In the genomic region with DNA sequence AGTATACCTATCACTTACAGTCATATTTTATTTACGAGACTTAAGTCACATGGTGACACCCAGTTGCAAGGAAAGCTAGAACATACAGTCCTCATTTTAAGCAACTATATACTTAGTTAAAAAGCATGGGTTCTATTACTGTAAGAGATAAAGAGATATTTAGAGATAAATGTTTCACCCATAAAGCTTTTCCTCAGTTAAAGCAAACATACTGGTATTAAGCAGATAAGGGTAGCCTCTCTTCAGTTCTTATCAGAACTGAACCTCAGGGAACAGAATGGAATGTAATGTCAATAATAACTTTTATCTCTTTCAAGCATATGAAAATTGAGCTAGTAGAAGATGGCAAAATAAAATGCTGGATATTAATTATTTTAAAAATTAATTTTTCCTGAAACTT, we compare ENCODE assay signal across 17 cellular contexts. TPM values are rescaled to one million over a fixed set of nuclear protein-coding genes. Genes with fewer than 3 reads are reported as not detected.
DNase-seq lines count a peak whose midpoint lies in the region; ATAC-seq and TF ChIP-seq lines count a peak whose summit lies in the region.
"Had no signal": no experiment of that assay in that cellular context is flagged by ENCODE, and none has a peak within 500 bp of the region (broad histone marks: within the 10 kb centered on the region; RNA-seq: fewer than 3 reads in every experiment).

No MANE protein-coding gene starts in this region.

- no peaks in the 10 kb centered on the region for H3K9me2 ChIP-seq in SK-N-SH
- H3K9me2 ChIP-seq in hepatocyte (replicated peaks; ENCODE audit: insufficient read depth): no peaks in the 10 kb centered on the region

- H3K36me3 ChIP-seq in SK-N-SH (replicated peaks in 1 of 2; ENCODE audit: control insufficient read depth in 1 of 2, insufficient read depth in 2 of 2, low read length in 1 of 2) (no peaks in the 10 kb centered on the region), hepatocyte (replicated peaks; ENCODE audit: insufficient read depth, low read depth) (no peaks in the 10 kb centered on the region)

- H3K4me1 ChIP-seq in SK-N-SH (ENCODE audit: control insufficient read depth in 1 of 2, insufficient read depth in 2 of 2, low read depth in 1 of 2, low read length in 1 of 2): peaks cover 0 to 2% of the 10 kb centered on the region in 2 experiments; a peak in 2 of 4 replicates
- peaks cover 12% of the 10 kb centered on the region for H3K4me1 ChIP-seq in hepatocyte (ENCODE audit: insufficient read depth)
- H3K4me1 ChIP-seq: A549 had no signal

- DNase-seq in SK-N-SH (peak; percentile 8), hepatocyte (ENCODE audit: low spot score) (no peak)
- DNase-seq: AML-193; Caco-2; CD4-positive, alpha-beta T cell; GOT3; H7; HFFc6 had no signal

- H3F3A ChIP-seq in SK-N-SH (replicated peaks; ENCODE audit: insufficient read depth): no peaks in the 10 kb centered on the region

- TF ChIP-seq CTCF in SK-N-SH (IDR thresholded peaks at IDR 0.05) (no peak), VCaP (conservative IDR thresholded peaks at IDR 0.05) (no peak), hepatocyte (IDR thresholded peaks at IDR 0.05; ENCODE audit: poor library complexity) (no peak)

- ATAC-seq in SK-N-SH treated with all-trans-retinoic acid at 6 μM for 48 hours (no peak), HG03095 (IDR thresholded peaks at IDR 0.05; ENCODE audit: unreplicated experiment) (no peak), HG02678 (IDR thresholded peaks at IDR 0.05; ENCODE audit: unreplicated experiment) (no peak), GM19328 (IDR thresholded peaks at IDR 0.05; ENCODE audit: unreplicated experiment) (no peak)
- ATAC-seq: A549, HCT116 had no signal

- H3K27ac ChIP-seq in SK-N-SH (ENCODE audit: low read depth in 2 of 2, low read length in 1 of 2) (no peak overlapping the region), VCaP (peak overlapping the region; percentile 66), hepatocyte (no peak overlapping the region)
- H3K27ac ChIP-seq: 22Rv1, A549, C4-2B had no signal

- H3K4me3 ChIP-seq in SK-N-SH (ENCODE audit: low read depth in 2 of 2, low read length in 1 of 2) (no peak overlapping the region), hepatocyte (no peak overlapping the region)
- H3K4me3 ChIP-seq: A549 had no signal

- POLR2A ChIA-PET in SK-N-SH (lab: Yijun Ruan, JAX): no interaction called here

- 82% methylated on average over 1 of the region's 1 CpG for WGBS in SK-N-SH (ENCODE audit: low lambda C conversion rate)
- WGBS in hepatocyte (ENCODE audit: low lambda C conversion rate, missing lambda C conversion rate): 32% methylated on average over 1 of the region's 1 CpG

- H4K20me1 ChIP-seq in SK-N-SH (ENCODE audit: insufficient read depth) (no peaks in the 10 kb centered on the region), hepatocyte (ENCODE audit: insufficient read depth, poor library complexity, severe bottlenecking) (no peaks in the 10 kb centered on the region)

- H3K9ac ChIP-seq in SK-N-SH: no peak overlapping the region

- no peak overlapping the region for H3K4me2 ChIP-seq in SK-N-SH
- H3K4me2 ChIP-seq in hepatocyte: peak overlapping the region; percentile 1
- H3K4me2 ChIP-seq: A549 had no signal

- H2AFZ ChIP-seq in SK-N-SH (ENCODE audit: low read depth): no peak overlapping the region
- H2AFZ ChIP-seq in hepatocyte: no peak overlapping the region

- no peak for TF ChIP-seq RAD21 in SK-N-SH (IDR thresholded peaks at IDR 0.05; ENCODE audit: low read length)

- no peaks in the 10 kb centered on the region for H3K27me3 ChIP-seq in SK-N-SH (ENCODE audit: insufficient read depth)
- no peaks in the 10 kb centered on the region for H3K27me3 ChIP-seq in hepatocyte

- CTCF ChIA-PET in SK-N-SH (lab: Yijun Ruan, JAX): no interaction called here

- no peaks in the 10 kb centered on the region for H3K79me2 ChIP-seq in SK-N-SH (ENCODE audit: insufficient read depth)
- no peaks in the 10 kb centered on the region for H3K79me2 ChIP-seq in hepatocyte

- TF ChIP-seq EP300 in SK-N-SH (IDR thresholded peaks at IDR 0.05; ENCODE audit: borderline replicate concordance in 1 of 2, low read depth in 1 of 2, low read length in 1 of 2): no peak

- no peaks in the 10 kb centered on the region for H3K9me3 ChIP-seq in SK-N-SH
- no peaks in the 10 kb centered on the region for H3K9me3 ChIP-seq in hepatocyte (ENCODE audit: low read depth)
- H3K9me3 ChIP-seq: A549 had no signal

TF ChIP-seq in SK-N-SH, 30 proteins besides CTCF, POLR2A, EP300 and RAD21:
- peak; percentile 10; the same call in 1 of the 2 replicates for TF ChIP-seq GATA2 (CRISPR knock-in tag; IDR thresholded peaks at IDR 0.05)
- TF ChIP-seq SMC3 (IDR thresholded peaks at IDR 0.05; ENCODE audit: low read depth, low read length): no peak

TF ChIP-seq in SK-N-SH treated with all-trans-retinoic acid at 6 μM for 48 hours, 23 proteins besides CTCF, POLR2A, EP300 and RAD21:
- TF ChIP-seq ISL1 (CRISPR knock-in tag; IDR thresholded peaks at IDR 0.05): no peak
- no peak for TF ChIP-seq ZNF565 (CRISPR knock-in tag; conservative IDR thresholded peaks at IDR 0.05; ENCODE audit: low read depth)
- TF ChIP-seq ESRRG (CRISPR knock-in tag; IDR thresholded peaks at IDR 0.05): no peak
- no peak for TF ChIP-seq PATZ1 (CRISPR knock-in tag; IDR thresholded peaks at IDR 0.05; ENCODE audit: borderline replicate concordance)
- no peak for TF ChIP-seq GLIS3 (CRISPR knock-in tag; IDR thresholded peaks at IDR 0.05)
- TF ChIP-seq ZC3H10 (CRISPR knock-in tag; IDR thresholded peaks at IDR 0.05): no peak
- no peak for TF ChIP-seq CSRNP3 (CRISPR knock-in tag; IDR thresholded peaks at IDR 0.05)
- no peak for TF ChIP-seq TOX (CRISPR knock-in tag; IDR thresholded peaks at IDR 0.05; ENCODE audit: borderline replicate concordance)
- TF ChIP-seq SNAI2 (CRISPR knock-in tag; IDR thresholded peaks at IDR 0.05): no peak
- TF ChIP-seq ZFP30 (CRISPR knock-in tag; IDR thresholded peaks at IDR 0.05): no peak
- TF ChIP-seq RARB (CRISPR knock-in tag; IDR thresholded peaks at IDR 0.05): no peak
TF ChIP-seq in SK-N-SH treated with all-trans-retinoic acid at 6 μM for 48 hours: peak in this region for 0.

RNA-seq across cellular contexts. Expression of gene ASCC3, which starts 9.9 kb away (rescaled TPM):
- polyA plus RNA-seq in SK-N-SH (2012; rRNA removed) (17.9 and 20.9 TPM in 2 replicates), hepatocyte (34.0 and 42.3 TPM in 2 replicates)
- 22.3 TPM in 2 replicates for polyA plus RNA-seq in SK-N-SH (2012; cell fraction: cytosol; rRNA removed)
- 13.8 and 36.6 TPM in 2 replicates for polyA plus RNA-seq in SK-N-SH (2012; cell fraction: nucleus; rRNA removed)
- total RNA-seq in hepatocyte: 77.6 and 88.7 TPM in 2 replicates
